Comparison of ENCODE assay signal across 1 cellular context in genomic region chr5:6712582-6713273, GRCh38.
TF ChIP-seq lines count a peak whose summit lies in the region.

No MANE protein-coding gene starts in this region.

TF ChIP-seq in HepG2, 621 proteins besides CTCF, POLR2A, EP300 and RAD21 (continued from another document and continues in another):
- no peak for TF ChIP-seq ETS1 (CRISPR knock-in tag; IDR thresholded peaks at IDR 0.05)
- no peak for TF ChIP-seq PLRG1 (conservative IDR thresholded peaks at IDR 0.05)
- TF ChIP-seq ZNF33B (CRISPR knock-in tag; IDR thresholded peaks at IDR 0.05), result peak; percentile 98
- TF ChIP-seq EEA1 (CRISPR knock-in tag; IDR thresholded peaks at IDR 0.05; ENCODE audit: borderline replicate concordance), result peak; percentile 90; the same call in 1 of the 2 replicates
- TF ChIP-seq KDM2A (CRISPR knock-in tag; IDR thresholded peaks at IDR 0.05; ENCODE audit: borderline replicate concordance, low read depth), result peak; percentile 74
- TF ChIP-seq SP2 (CRISPR knock-in tag; IDR thresholded peaks at IDR 0.05), result no peak; the same call in 1 of the 2 replicates
- no peak for TF ChIP-seq ZNF407 (CRISPR knock-in tag; IDR thresholded peaks at IDR 0.05; ENCODE audit: not compliant biosample characterization)
- peak; percentile 60; the same call in 1 of the 2 replicates for TF ChIP-seq ZNF569 (CRISPR knock-in tag; IDR thresholded peaks at IDR 0.05; ENCODE audit: borderline replicate concordance)
- peak; percentile 39; the same call in 1 of the 2 replicates for TF ChIP-seq ZNF614 (CRISPR knock-in tag; IDR thresholded peaks at IDR 0.05; ENCODE audit: borderline replicate concordance)
- TF ChIP-seq ZBTB38 (CRISPR knock-in tag; IDR thresholded peaks at IDR 0.05), result peak; percentile 45; the same call in 1 of the 2 replicates
- no peak for TF ChIP-seq ONECUT2 (CRISPR knock-in tag; IDR thresholded peaks at IDR 0.05)
- TF ChIP-seq NFAT5 (CRISPR knock-in tag; IDR thresholded peaks at IDR 0.05), result peak; percentile 86
- TF ChIP-seq ZNF367 (CRISPR knock-in tag; IDR thresholded peaks at IDR 0.05; ENCODE audit: borderline replicate concordance), result no peak
- TF ChIP-seq ZGPAT (CRISPR knock-in tag; IDR thresholded peaks at IDR 0.05), result peak; percentile 54; the same call in 1 of the 2 replicates
- TF ChIP-seq TCF7 (IDR thresholded peaks at IDR 0.05; ENCODE audit: low read depth), result no peak
- TF ChIP-seq TMF1 (CRISPR knock-in tag; IDR thresholded peaks at IDR 0.05; ENCODE audit: low read depth), result peak; percentile 82; the same call in 1 of the 2 replicates
- TF ChIP-seq PAX8 (CRISPR knock-in tag; IDR thresholded peaks at IDR 0.05; ENCODE audit: borderline replicate concordance), result peak; percentile 73; the same call in 1 of the 2 replicates
- peak; percentile 65 for TF ChIP-seq THAP11 (CRISPR knock-in tag; IDR thresholded peaks at IDR 0.05)
- TF ChIP-seq ARNT2 (CRISPR knock-in tag; IDR thresholded peaks at IDR 0.05; ENCODE audit: low read depth), result peak; percentile 81; the same call in 1 of the 2 replicates
- no peak for TF ChIP-seq NCOR1 (IDR thresholded peaks at IDR 0.05; ENCODE audit: borderline replicate concordance, low read length)
- TF ChIP-seq ATM (IDR thresholded peaks at IDR 0.05; ENCODE audit: borderline replicate concordance), result no peak
- TF ChIP-seq KDM5A (IDR thresholded peaks at IDR 0.05; ENCODE audit: borderline replicate concordance, low read length), result no peak
- TF ChIP-seq ZNF512B (CRISPR knock-in tag; IDR thresholded peaks at IDR 0.05; ENCODE audit: borderline replicate concordance), result no peak
- TF ChIP-seq MTA1 (CRISPR knock-in tag; IDR thresholded peaks at IDR 0.05; ENCODE audit: borderline replicate concordance), result peak; percentile 86; the same call in 1 of the 2 replicates
- TF ChIP-seq DBP (CRISPR knock-in tag; IDR thresholded peaks at IDR 0.05; ENCODE audit: not compliant biosample characterization), result no peak
- no peak for TF ChIP-seq ZNF503 (CRISPR knock-in tag; IDR thresholded peaks at IDR 0.05)
- peak; percentile 70; the same call in 1 of the 2 replicates for TF ChIP-seq DZIP1 (CRISPR knock-in tag; IDR thresholded peaks at IDR 0.05)
- TF ChIP-seq ZNF230 (CRISPR knock-in tag; IDR thresholded peaks at IDR 0.05), result peak; percentile 95
